12 cellular contexts compared by ENCODE assay signal in the genomic region with DNA sequence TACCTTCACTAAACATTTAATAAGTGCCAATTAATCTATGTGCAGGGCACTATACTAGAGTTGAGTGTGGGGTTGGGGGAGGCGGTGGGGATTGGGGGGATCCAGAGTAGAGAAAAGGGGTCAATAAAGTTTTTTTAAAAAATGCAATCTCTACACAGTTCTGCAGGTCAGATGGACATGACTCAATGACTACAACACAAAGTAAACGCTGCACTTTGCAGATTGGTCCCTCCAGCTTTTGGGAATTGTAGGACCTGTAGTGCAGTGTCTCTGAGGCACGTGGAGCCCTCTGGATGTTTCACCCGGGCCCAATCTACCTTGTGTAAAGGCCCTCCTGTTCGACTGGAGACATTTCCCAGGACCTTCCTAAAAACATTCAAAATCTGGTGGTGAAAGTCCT. TPM values are rescaled to one million over a fixed set of nuclear protein-coding genes. Genes with fewer than 3 reads are reported as not detected.
DNase-seq lines count a peak whose midpoint lies in the region; ATAC-seq and TF ChIP-seq lines count a peak whose summit lies in the region.
"Had no signal": no experiment of that assay in that cellular context is flagged by ENCODE, and none has a peak within 500 bp of the region (broad histone marks: within the 10 kb centered on the region; RNA-seq: fewer than 3 reads in every experiment).

No MANE protein-coding gene starts in this region.

- H3K27me3 Mint-ChIP-seq in Caco-2 (ENCODE audit: insufficient read depth, unreplicated experiment) (no peaks in the 10 kb centered on the region), GM23338 (ENCODE audit: insufficient read depth, low read depth, poor library complexity) (no peaks in the 10 kb centered on the region), endodermal cell (ENCODE audit: insufficient read depth) (no peaks in the 10 kb centered on the region)
- H3K27me3 Mint-ChIP-seq: CD4-positive, alpha-beta T cell had no signal

- H3K4me1 ChIP-seq in Caco-2 = peaks cover 73% of the 10 kb centered on the region
- H3K4me1 ChIP-seq in GM23338 (ENCODE audit: insufficient read depth) = peaks cover 97% of the 10 kb centered on the region
- H3K4me1 ChIP-seq in endodermal cell (ENCODE audit: control insufficient read depth, insufficient read depth, low read length) = peaks cover 25% of the 10 kb centered on the region
- H3K4me1 ChIP-seq in trophoblast cell (ENCODE audit: control insufficient read depth in 1 of 2, insufficient read depth in 2 of 2, low read length in 2 of 2) = peaks cover 8 to 18% of the 10 kb centered on the region in 2 experiments
- no peaks in the 10 kb centered on the region for H3K4me1 ChIP-seq in mammary epithelial cell (ENCODE audit: insufficient read depth, low read length)

- no peak overlapping the region for H2BK5ac ChIP-seq in trophoblast cell (ENCODE audit: low read depth, low read length, poor library complexity)

- H3K9me3 ChIP-seq in Caco-2 = no peaks in the 10 kb centered on the region
- no peaks in the 10 kb centered on the region for H3K9me3 ChIP-seq in endodermal cell (ENCODE audit: control insufficient read depth, low read length)
- H3K9me3 ChIP-seq in trophoblast cell (ENCODE audit: insufficient read depth, low read depth, low read length) = no peaks in the 10 kb centered on the region
- H3K9me3 ChIP-seq in mammary epithelial cell (replicated peaks; ENCODE audit: insufficient read depth, low read length) = no peaks in the 10 kb centered on the region
- H3K9me3 ChIP-seq: BLaER1 treated with 17β-estradiol and CSF1 and Interleukin-3, amounts not matched to agents 10 nM and 100 nM; HAP-1 had no signal

- BruUV-seq in Caco-2 (replicated peaks; lab: Mats Ljungman, UMichigan) (no TSS peak), mammary epithelial cell (replicated peaks; lab: Mats Ljungman, UMichigan) (no TSS peak)

- 0 out of 2 replicates have a peak, but pooled peaks cover 3% of the 10 kb centered on the region for H3F3A ChIP-seq in GM23338 (replicated peaks; ENCODE audit: low read depth)

- no peak overlapping the region for H2BK12ac ChIP-seq in trophoblast cell (ENCODE audit: low read length)

- H3K9me3 Mint-ChIP-seq in Caco-2 (ENCODE audit: unreplicated experiment) (no peaks in the 10 kb centered on the region), GM23338 (no peaks in the 10 kb centered on the region), endodermal cell (no peaks in the 10 kb centered on the region)
- H3K9me3 Mint-ChIP-seq: CD4-positive, alpha-beta T cell had no signal

- WGBS in endodermal cell (ENCODE audit: insufficient coverage in 1 of 2, insufficient read length in 1 of 2), 2 experiments = 71 to 83% methylated on average over 1 to 5 of the region's 5 CpGs
- WGBS in trophoblast cell (ENCODE audit: extremely low coverage, insufficient coverage, insufficient read length) = no CpG with 5 or more reads among the region's 5 CpGs
- 55% methylated on average over 5 of the region's 5 CpGs for WGBS in mammary epithelial cell (ENCODE audit: low coverage, missing lambda C conversion rate)

- H3K4me1 Mint-ChIP-seq in Caco-2 (ENCODE audit: low read depth, unreplicated experiment) = peaks cover 21% of the 10 kb centered on the region
- peaks cover 61% of the 10 kb centered on the region for H3K4me1 Mint-ChIP-seq in GM23338
- H3K4me1 Mint-ChIP-seq in endodermal cell = peaks cover 69% of the 10 kb centered on the region

- intact Hi-C loops in Caco-2 (cut with micrococcal nuclease; ENCODE audit: unreplicated experiment) (loop anchor here (5.0 kb wide), 1 partner anchor 59 kb away; no protein-coding TSS in a partner anchor), mammary epithelial cell (cut with micrococcal nuclease) (no loop called here)

- H3K36me3 Mint-ChIP-seq in Caco-2 (ENCODE audit: insufficient read depth, unreplicated experiment) (no peaks in the 10 kb centered on the region), GM23338 (ENCODE audit: low read depth) (no peaks in the 10 kb centered on the region), endodermal cell (ENCODE audit: low read depth) (no peaks in the 10 kb centered on the region)

- H2BK120ac ChIP-seq in trophoblast cell (ENCODE audit: insufficient read depth, low read length, poor library complexity) = no peak overlapping the region

- no peak overlapping the region for H3K14ac ChIP-seq in trophoblast cell (ENCODE audit: low read length)

- H3K4me3 Mint-ChIP-seq in Caco-2 (ENCODE audit: unreplicated experiment) (no peak overlapping the region), GM23338 (no peak overlapping the region), endodermal cell (no peak overlapping the region)
- H3K4me3 Mint-ChIP-seq: CD4-positive, alpha-beta T cell had no signal

- no peak overlapping the region for H3K23ac ChIP-seq in trophoblast cell (ENCODE audit: low read length)

- ATAC-seq in GM23338 = peak; percentile 11; the same call in 1 of the 3 replicates
- no peak for ATAC-seq in GM21423 (IDR thresholded peaks at IDR 0.05; ENCODE audit: unreplicated experiment)
- no peak for ATAC-seq in GM18870 (IDR thresholded peaks at IDR 0.05; ENCODE audit: unreplicated experiment)

- peaks cover 97% of the 10 kb centered on the region for H4K20me1 ChIP-seq in GM23338 (replicated peaks; ENCODE audit: insufficient read depth)
- H4K20me1 ChIP-seq in mammary epithelial cell (ENCODE audit: insufficient read depth, low read length) = no peaks in the 10 kb centered on the region
- H4K20me1 ChIP-seq: BLaER1 treated with 17β-estradiol and CSF1 and Interleukin-3, amounts not matched to agents 10 nM and 100 nM had no signal

- H3K79me1 ChIP-seq in trophoblast cell (ENCODE audit: low read length) = no peaks in the 10 kb centered on the region

- no peaks in the 10 kb centered on the region for H3K9me2 ChIP-seq in GM23338 (ENCODE audit: insufficient read depth)

- CTCF ChIA-PET in Caco-2 (lab: Charles Lee) (no interaction called here), mammary epithelial cell (lab: Charles Lee; ENCODE audit: low non-redundant PET) (no interaction called here)

- no peak overlapping the region for H3K18ac ChIP-seq in trophoblast cell (ENCODE audit: low read length)

- H3K4me3 ChIP-seq in Caco-2 (ENCODE audit: low read depth, low read length) = no peak overlapping the region
- no peak overlapping the region for H3K4me3 ChIP-seq in GM23338
- H3K4me3 ChIP-seq in endodermal cell (ENCODE audit: low read length) = no peak overlapping the region
- no peak overlapping the region for H3K4me3 ChIP-seq in trophoblast cell (ENCODE audit: low read depth, low read length)
- H3K4me3 ChIP-seq in mammary epithelial cell (replicated peaks in 1 of 3; ENCODE audit: insufficient read depth in 1 of 3, low read depth in 2 of 3, low read length in 3 of 3) = no peak overlapping the region
- H3K4me3 ChIP-seq: BLaER1 treated with 17β-estradiol and CSF1 and Interleukin-3, amounts not matched to agents 10 nM and 100 nM; HAP-1 had no signal

- H3K36me3 ChIP-seq in Caco-2 (ENCODE audit: control insufficient read depth, insufficient read depth, low read length) = no peaks in the 10 kb centered on the region
- no peaks in the 10 kb centered on the region for H3K36me3 ChIP-seq in GM23338 (ENCODE audit: insufficient read depth)
- H3K36me3 ChIP-seq in endodermal cell (ENCODE audit: control insufficient read depth, insufficient read depth, low read length) = no peaks in the 10 kb centered on the region
- H3K36me3 ChIP-seq in trophoblast cell (ENCODE audit: control insufficient read depth in 1 of 2, insufficient read depth in 2 of 2, low read length in 2 of 2) = no peaks in the 10 kb centered on the region
- H3K36me3 ChIP-seq in mammary epithelial cell (ENCODE audit: insufficient read depth, low read length) = no peaks in the 10 kb centered on the region
- H3K36me3 ChIP-seq: BLaER1 treated with 17β-estradiol and CSF1 and Interleukin-3, amounts not matched to agents 10 nM and 100 nM; HAP-1 had no signal

- no peak overlapping the region for H3K9ac ChIP-seq in endodermal cell (ENCODE audit: extremely low read depth, low read length, poor library complexity, severe bottlenecking)
- no peak overlapping the region for H3K9ac ChIP-seq in trophoblast cell (ENCODE audit: low read length)
- H3K9ac ChIP-seq in mammary epithelial cell (ENCODE audit: insufficient read depth, low read length) = no peak overlapping the region
- H3K9ac ChIP-seq: BLaER1 treated with 17β-estradiol and CSF1 and Interleukin-3, amounts not matched to agents 10 nM and 100 nM had no signal

- no peak overlapping the region for H2AK5ac ChIP-seq in trophoblast cell (ENCODE audit: low read length)

- no peak overlapping the region for H4K8ac ChIP-seq in trophoblast cell (ENCODE audit: low read depth, low read length)

- 0 out of 2 replicates have a peak overlapping the region, but pooled peaks have one; percentile 35 for H3K27ac ChIP-seq in GM23338 (ENCODE audit: low read depth)
- H3K27ac ChIP-seq in endodermal cell (ENCODE audit: low read depth, low read length) = no peak overlapping the region
- peak overlapping the region; percentile 26 for H3K27ac ChIP-seq in trophoblast cell (ENCODE audit: low read depth, low read length)
- no peak overlapping the region for H3K27ac ChIP-seq in mammary epithelial cell (ENCODE audit: insufficient read depth, low read depth, low read length)
- H3K27ac ChIP-seq: BLaER1 treated with 17β-estradiol and CSF1 and Interleukin-3, amounts not matched to agents 10 nM and 100 nM had no signal

- POLR2A ChIA-PET in Caco-2 (lab: Charles Lee) = no interaction called here

- H3K4me2 ChIP-seq in GM23338 = peak overlapping the region; percentile 50; the same call in 1 of the 2 replicates
- no peak overlapping the region for H3K4me2 ChIP-seq in trophoblast cell (ENCODE audit: low read length)
- H3K4me2 ChIP-seq in mammary epithelial cell (ENCODE audit: insufficient read depth, low read depth, low read length) = no peak overlapping the region
- H3K4me2 ChIP-seq: BLaER1 treated with 17β-estradiol and CSF1 and Interleukin-3, amounts not matched to agents 10 nM and 100 nM had no signal

- no peak overlapping the region for H4K12ac ChIP-seq in trophoblast cell (ENCODE audit: low read depth, low read length)

- H3K27me3 ChIP-seq in Caco-2 (replicated peaks; ENCODE audit: control insufficient read depth, insufficient read depth, low read length) = no peaks in the 10 kb centered on the region
- no peaks in the 10 kb centered on the region for H3K27me3 ChIP-seq in GM23338 (ENCODE audit: insufficient read depth)
- H3K27me3 ChIP-seq in endodermal cell (ENCODE audit: control insufficient read depth, insufficient read depth, low read length, poor library complexity, severe bottlenecking) = no peaks in the 10 kb centered on the region
- no peaks in the 10 kb centered on the region for H3K27me3 ChIP-seq in trophoblast cell (ENCODE audit: insufficient read depth, low read length)
- peaks cover 4% of the 10 kb centered on the region for H3K27me3 ChIP-seq in mammary epithelial cell (ENCODE audit: insufficient read depth, low read length)
- H3K27me3 ChIP-seq: BLaER1 treated with 17β-estradiol and CSF1 and Interleukin-3, amounts not matched to agents 10 nM and 100 nM had no signal

- H4K91ac ChIP-seq in trophoblast cell (ENCODE audit: low read depth, low read length) = no peak overlapping the region

- dilution Hi-C loops in mammary epithelial cell (cut with HindIII; ENCODE audit: low sequenced_read_pairs) = loop anchor here (10.0 kb wide), 1 partner anchor 56 kb away; no protein-coding TSS in a partner anchor

- DNase-seq in Caco-2 = no peak
- DNase-seq in GM23338 (ENCODE audit: low spot score) = no peak
- no peak for DNase-seq in endodermal cell
- no peak for DNase-seq in trophoblast cell
- no peak for DNase-seq in mammary epithelial cell
- DNase-seq: CD4-positive, alpha-beta T cell; DMS153; GOT3 had no signal

- H3K27ac Mint-ChIP-seq in Caco-2 (ENCODE audit: unreplicated experiment) (peak overlapping the region; percentile 79), GM23338 (no peak overlapping the region), endodermal cell (peak overlapping the region; percentile 50)
- H3K27ac Mint-ChIP-seq: CD4-positive, alpha-beta T cell had no signal

- peak overlapping the region; percentile 51 for H3K4ac ChIP-seq in trophoblast cell (ENCODE audit: low read depth, low read length)

- no peak overlapping the region for H2AFZ ChIP-seq in GM23338
- no peak overlapping the region for H2AFZ ChIP-seq in trophoblast cell (ENCODE audit: insufficient read depth, low read length, poor library complexity)
- H2AFZ ChIP-seq in mammary epithelial cell (ENCODE audit: low read depth, low read length) = no peak overlapping the region

- in situ Hi-C loops in mammary epithelial cell (cut with MboI; ENCODE audit: low sequenced_read_pairs in 2 of 2) = no loop called here

- TF ChIP-seq CTCF in Caco-2 (IDR thresholded peaks at IDR 0.05; ENCODE audit: insufficient read depth in 1 of 2, low read depth in 1 of 2, low read length in 1 of 2, severe bottlenecking in 1 of 2, unreplicated experiment in 1 of 2) = no peak
- TF ChIP-seq CTCF in GM23338 (conservative IDR thresholded peaks at IDR 0.05; ENCODE audit: low read depth in 2 of 2) = no peak
- no peak for TF ChIP-seq CTCF in endodermal cell (conservative IDR thresholded peaks at IDR 0.05)
- no peak for TF ChIP-seq CTCF in mammary epithelial cell (conservative IDR thresholded peaks at IDR 0.05 in 1 of 2, IDR thresholded peaks at IDR 0.05 in 1 of 2; ENCODE audit: extremely low read depth in 1 of 2, insufficient read depth in 1 of 2, low read depth in 1 of 2, low read length in 2 of 2)

- H3K79me2 ChIP-seq in GM23338 (replicated peaks; ENCODE audit: insufficient read depth) = peaks cover 100% of the 10 kb centered on the region
- peaks cover 20% of the 10 kb centered on the region for H3K79me2 ChIP-seq in trophoblast cell (ENCODE audit: control insufficient read depth, insufficient read depth, low read length, poor library complexity)
- no peaks in the 10 kb centered on the region for H3K79me2 ChIP-seq in mammary epithelial cell (ENCODE audit: insufficient read depth, low read length)

RNA-seq across cellular contexts. Expression of a gene that starts 43.5 kb away (rescaled TPM):
- total RNA-seq in Caco-2 (2022) (18.3 and 26.3 TPM in 2 replicates), endodermal cell (100 to 1,000 TPM in 1 of 2 donors, 10 to 100 TPM in 1; 79.6 to 328 TPM), mammary epithelial cell (1 to 10 TPM; 1.2 to 7.7 TPM)
- total RNA-seq in GM23338 (2014; rRNA removed; shearing (Covaris generic)) = 355 and 400 TPM in 2 replicates
- polyA plus RNA-seq in GM23338 (2016; fragmentation: Nextera tagmentation; extraction: Ambion mirVana) (220 and 233 TPM in 2 replicates), mammary epithelial cell (0.53 TPM)
- 73.8 TPM for polyA plus RNA-seq in endodermal cell (2013, experiment 1 of 2)
- polyA plus RNA-seq in endodermal cell (2013, experiment 2 of 2) = 61.4 TPM
- 559 and 563 TPM in 2 replicates for polyA plus RNA-seq in trophoblast cell (2013)
- 36.2 TPM for polyA minus RNA-seq in mammary epithelial cell
- total RNA-seq: CD4-positive, alpha-beta T cell had no signal

Comparison
In these comparisons a context has a peak if more than half of its experiments do, and no peak if none do; other contexts are left out.
1. H3K27ac ChIP-seq: peak in GM23338 (single experiment) and trophoblast cell (single experiment); none in endodermal cell (single experiment) and mammary epithelial cell (single experiment).